ENCODE assay signal across 10 cellular contexts in the genomic region with DNA sequence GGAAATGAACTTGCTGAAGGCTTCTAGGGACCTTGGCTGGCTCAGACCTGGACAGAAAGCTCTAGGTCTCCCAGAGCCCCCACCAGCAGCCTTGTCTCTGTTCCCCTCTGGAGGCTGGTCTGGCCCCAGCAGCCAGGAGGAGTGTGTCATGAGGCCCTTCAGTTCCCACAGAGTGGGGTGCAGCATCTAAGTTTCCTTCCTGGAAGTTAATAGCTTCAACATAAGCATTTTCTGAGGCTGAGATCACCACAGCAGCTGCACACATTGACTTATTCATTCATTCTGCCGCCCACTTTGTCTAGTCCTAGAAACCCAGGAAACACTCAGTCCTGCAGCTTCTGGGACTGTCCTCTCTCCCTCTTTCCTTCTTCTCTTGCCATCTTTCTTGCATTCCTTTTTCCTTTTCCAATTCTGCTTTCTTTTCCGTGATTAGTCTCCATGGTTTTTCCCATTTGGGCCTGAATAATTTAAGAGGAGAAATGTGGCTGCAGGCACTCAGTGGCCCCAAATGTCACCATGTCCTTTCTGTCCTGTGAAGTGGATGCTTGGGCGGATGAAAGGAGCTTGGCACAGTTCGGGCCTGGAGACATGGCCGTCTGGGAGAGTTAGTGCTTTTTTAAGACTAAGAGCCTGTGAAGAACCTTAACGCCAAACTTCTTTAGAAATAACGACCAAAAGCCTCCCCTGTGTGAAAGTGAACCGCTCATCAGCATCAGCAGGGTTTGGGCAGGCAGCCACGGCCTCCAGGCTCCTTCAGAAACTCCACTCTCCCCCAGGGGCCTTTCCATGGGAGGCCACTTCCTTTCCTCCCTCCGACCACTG. TPM values are rescaled to one million over a fixed set of nuclear protein-coding genes. Genes with fewer than 3 reads are reported as not detected.
DNase-seq lines count a peak whose midpoint lies in the region; ATAC-seq and TF ChIP-seq lines count a peak whose summit lies in the region.
"Had no signal": no experiment of that assay in that cellular context is flagged by ENCODE, and none has a peak within 500 bp of the region (broad histone marks: within the 10 kb centered on the region; RNA-seq: fewer than 3 reads in every experiment).

No MANE protein-coding gene starts in this region.

- H3K4me1 ChIP-seq in RWPE2 (ENCODE audit: insufficient read depth, poor library complexity, severe bottlenecking) (peaks cover 20% of the 10 kb centered on the region), rectal smooth muscle tissue (ENCODE audit: control insufficient read depth, insufficient read depth, low read length) (peaks cover 2% of the 10 kb centered on the region)

- H3K9ac ChIP-seq in rectal smooth muscle tissue (ENCODE audit: low read length), result no peak overlapping the region

- ATAC-seq in RWPE2 (ENCODE audit: low read depth), result peak; percentile 66
- no peak for ATAC-seq in GM19351 (IDR thresholded peaks at IDR 0.05; ENCODE audit: unreplicated experiment)

- H3K36me3 ChIP-seq in RWPE2 (ENCODE audit: low read depth) (no peaks in the 10 kb centered on the region), rectal smooth muscle tissue (ENCODE audit: control insufficient read depth, insufficient read depth, low read length) (no peaks in the 10 kb centered on the region)

- H3K4me3 ChIP-seq in RWPE2 (ENCODE audit: severe bottlenecking), result no peak overlapping the region
- H3K4me3 ChIP-seq in rectal smooth muscle tissue (ENCODE audit: low read length), result no peak overlapping the region

- no peak for TF ChIP-seq CTCF in RWPE2 (IDR thresholded peaks at IDR 0.05; ENCODE audit: poor library complexity, severe bottlenecking)

- H3K27me3 ChIP-seq in RWPE2 (ENCODE audit: insufficient read depth, poor library complexity, severe bottlenecking) (no peaks in the 10 kb centered on the region), rectal smooth muscle tissue (ENCODE audit: control insufficient read depth, insufficient read depth, low read length) (no peaks in the 10 kb centered on the region)

- H3K9me3 ChIP-seq in RWPE2 (ENCODE audit: severe bottlenecking), result no peaks in the 10 kb centered on the region

- H3K27ac ChIP-seq in RWPE2 (ENCODE audit: poor library complexity, severe bottlenecking) (peak overlapping the region; percentile 36), rectal smooth muscle tissue (ENCODE audit: low read depth, low read length) (peak overlapping the region; percentile 52)

- DNase-seq in DMS79 treated with DMSO at 0.1 percent for 48 hours (lab: John Stamatoyannopoulos, UW) (peak; percentile 51), DMS79 (lab: John Stamatoyannopoulos, UW) (no peak), RWPE2 (ENCODE audit: low spot score) (no peak), fibroblast of the conjunctiva (ENCODE audit: low read depth) (peak; percentile 24), NCI-H1092 treated with DMSO at 0.1 percent for 48 hours (lab: John Stamatoyannopoulos, UW) (no peak), mesenteric fat pad (ENCODE audit: low spot score) (no peak)
- DNase-seq: activated T-cell treated with anti-CD3 and anti-CD28 coated beads, Interleukin-2, amount 50 U/mL, for 1 hour; stimulated activated naive CD4-positive, alpha-beta T cell treated with Interleukin-2 at 50 U/mL for 16 hours had no signal

RNA-seq across cellular contexts. Expression of gene PCMTD2, which starts 31.0 kb away (rescaled TPM):
- 33.7 TPM for total RNA-seq in mesenteric fat pad

Comparison
In these comparisons a context has a peak if more than half of its experiments do, and no peak if none do; other contexts are left out.
1. DNase-seq: peak in DMS79 treated with DMSO at 0.1 percent for 48 hours (single experiment) and fibroblast of the conjunctiva (single experiment); none in DMS79 (single experiment), RWPE2 (single experiment), NCI-H1092 treated with DMSO at 0.1 percent for 48 hours (single experiment) and mesenteric fat pad (single experiment).